ENCODE assay signal across 1 cellular context in genomic region chr5:15009420-15009819, GRCh38.
TF ChIP-seq lines count a peak whose summit lies in the region.

No MANE protein-coding gene starts in this region.

TF ChIP-seq in HepG2, 621 proteins besides CTCF, POLR2A, EP300 and RAD21 (continued from another document and continues in another):
- TF ChIP-seq ZNF142 (CRISPR knock-in tag; IDR thresholded peaks at IDR 0.05) (no peak), HOMEZ (CRISPR knock-in tag; IDR thresholded peaks at IDR 0.05; ENCODE audit: low read depth) (0 out of 2 replicates have a peak, but pooled peaks have one; percentile 43), TBL1XR1 (IDR thresholded peaks at IDR 0.05; ENCODE audit: borderline replicate concordance, low read length, partially characterized antibody) (peak; percentile 37), MBNL3 (CRISPR knock-in tag; conservative IDR thresholded peaks at IDR 0.05) (no peak), GATAD2A (CRISPR knock-in tag; IDR thresholded peaks at IDR 0.05) (peak; percentile 88), ATF2 (CRISPR knock-in tag; IDR thresholded peaks at IDR 0.05) (peak; percentile 61; the same call in 1 of the 2 replicates), HNF4A (CRISPR knock-in tag; IDR thresholded peaks at IDR 0.05) (peak; percentile 82), FOXC1 (CRISPR knock-in tag; IDR thresholded peaks at IDR 0.05; ENCODE audit: borderline replicate concordance) (no peak), RARA (CRISPR knock-in tag; IDR thresholded peaks at IDR 0.05) (peak; percentile 77), ZNF720 (CRISPR knock-in tag; IDR thresholded peaks at IDR 0.05) (no peak), ZNF337 (CRISPR knock-in tag; IDR thresholded peaks at IDR 0.05; ENCODE audit: borderline replicate concordance, low read depth) (no peak), HMG20A (CRISPR knock-in tag; IDR thresholded peaks at IDR 0.05; ENCODE audit: borderline replicate concordance) (peak; percentile 50; the same call in 1 of the 2 replicates), HNRNPUL1 (IDR thresholded peaks at IDR 0.05; ENCODE audit: low read depth, low read length) (no peak), KLF9 (CRISPR knock-in tag; IDR thresholded peaks at IDR 0.05; ENCODE audit: low read depth) (no peak), PHF5A (CRISPR knock-in tag; IDR thresholded peaks at IDR 0.05; ENCODE audit: low read depth, unreplicated experiment) (peak; percentile 52), HOXA9 (CRISPR knock-in tag; IDR thresholded peaks at IDR 0.05; ENCODE audit: borderline replicate concordance) (no peak), SOX5 (CRISPR knock-in tag; IDR thresholded peaks at IDR 0.05; ENCODE audit: borderline replicate concordance) (peak; percentile 82; the same call in 1 of the 2 replicates), ZNF616 (CRISPR knock-in tag; IDR thresholded peaks at IDR 0.05; ENCODE audit: low read depth) (no peak), THAP11 (CRISPR knock-in tag; IDR thresholded peaks at IDR 0.05) (0 out of 2 replicates have a peak, but pooled peaks have one; percentile 32), BCL6 (CRISPR knock-in tag; IDR thresholded peaks at IDR 0.05) (peak; percentile 75), ZNF564 (CRISPR knock-in tag; IDR thresholded peaks at IDR 0.05) (no peak), DPF2 (CRISPR knock-in tag; IDR thresholded peaks at IDR 0.05; ENCODE audit: borderline replicate concordance, low read depth) (peak; percentile 67; the same call in 1 of the 2 replicates), ZNF264 (CRISPR knock-in tag; IDR thresholded peaks at IDR 0.05) (peak; percentile 41; the same call in 1 of the 2 replicates), ZNF792 (CRISPR knock-in tag; IDR thresholded peaks at IDR 0.05) (0 out of 2 replicates have a peak, but pooled peaks have one; percentile 18), NPAS2 (CRISPR knock-in tag; IDR thresholded peaks at IDR 0.05; ENCODE audit: borderline replicate concordance) (no peak), RBFOX2 (IDR thresholded peaks at IDR 0.05; ENCODE audit: low read depth, low read length) (0 out of 2 replicates have a peak, but pooled peaks have one; percentile 26)
- TF ChIP-seq, protein P1, sequence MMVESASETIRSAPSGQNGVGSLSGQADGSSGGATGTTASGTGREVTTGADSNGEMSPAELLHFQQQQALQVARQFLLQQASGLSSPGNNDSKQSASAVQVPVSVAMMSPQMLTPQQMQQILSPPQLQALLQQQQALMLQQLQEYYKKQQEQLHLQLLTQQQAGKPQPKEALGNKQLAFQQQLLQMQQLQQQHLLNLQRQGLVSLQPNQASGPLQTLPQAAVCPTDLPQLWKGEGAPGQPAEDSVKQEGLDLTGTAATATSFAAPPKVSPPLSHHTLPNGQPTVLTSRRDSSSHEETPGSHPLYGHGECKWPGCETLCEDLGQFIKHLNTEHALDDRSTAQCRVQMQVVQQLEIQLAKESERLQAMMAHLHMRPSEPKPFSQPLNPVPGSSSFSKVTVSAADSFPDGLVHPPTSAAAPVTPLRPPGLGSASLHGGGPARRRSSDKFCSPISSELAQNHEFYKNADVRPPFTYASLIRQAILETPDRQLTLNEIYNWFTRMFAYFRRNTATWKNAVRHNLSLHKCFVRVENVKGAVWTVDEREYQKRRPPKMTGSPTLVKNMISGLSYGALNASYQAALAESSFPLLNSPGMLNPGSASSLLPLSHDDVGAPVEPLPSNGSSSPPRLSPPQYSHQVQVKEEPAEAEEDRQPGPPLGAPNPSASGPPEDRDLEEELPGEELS (CRISPR knock-in tag; IDR thresholded peaks at IDR 0.05): peak; percentile 62; the same call in 1 of the 2 replicates
- TF ChIP-seq, protein P2, sequence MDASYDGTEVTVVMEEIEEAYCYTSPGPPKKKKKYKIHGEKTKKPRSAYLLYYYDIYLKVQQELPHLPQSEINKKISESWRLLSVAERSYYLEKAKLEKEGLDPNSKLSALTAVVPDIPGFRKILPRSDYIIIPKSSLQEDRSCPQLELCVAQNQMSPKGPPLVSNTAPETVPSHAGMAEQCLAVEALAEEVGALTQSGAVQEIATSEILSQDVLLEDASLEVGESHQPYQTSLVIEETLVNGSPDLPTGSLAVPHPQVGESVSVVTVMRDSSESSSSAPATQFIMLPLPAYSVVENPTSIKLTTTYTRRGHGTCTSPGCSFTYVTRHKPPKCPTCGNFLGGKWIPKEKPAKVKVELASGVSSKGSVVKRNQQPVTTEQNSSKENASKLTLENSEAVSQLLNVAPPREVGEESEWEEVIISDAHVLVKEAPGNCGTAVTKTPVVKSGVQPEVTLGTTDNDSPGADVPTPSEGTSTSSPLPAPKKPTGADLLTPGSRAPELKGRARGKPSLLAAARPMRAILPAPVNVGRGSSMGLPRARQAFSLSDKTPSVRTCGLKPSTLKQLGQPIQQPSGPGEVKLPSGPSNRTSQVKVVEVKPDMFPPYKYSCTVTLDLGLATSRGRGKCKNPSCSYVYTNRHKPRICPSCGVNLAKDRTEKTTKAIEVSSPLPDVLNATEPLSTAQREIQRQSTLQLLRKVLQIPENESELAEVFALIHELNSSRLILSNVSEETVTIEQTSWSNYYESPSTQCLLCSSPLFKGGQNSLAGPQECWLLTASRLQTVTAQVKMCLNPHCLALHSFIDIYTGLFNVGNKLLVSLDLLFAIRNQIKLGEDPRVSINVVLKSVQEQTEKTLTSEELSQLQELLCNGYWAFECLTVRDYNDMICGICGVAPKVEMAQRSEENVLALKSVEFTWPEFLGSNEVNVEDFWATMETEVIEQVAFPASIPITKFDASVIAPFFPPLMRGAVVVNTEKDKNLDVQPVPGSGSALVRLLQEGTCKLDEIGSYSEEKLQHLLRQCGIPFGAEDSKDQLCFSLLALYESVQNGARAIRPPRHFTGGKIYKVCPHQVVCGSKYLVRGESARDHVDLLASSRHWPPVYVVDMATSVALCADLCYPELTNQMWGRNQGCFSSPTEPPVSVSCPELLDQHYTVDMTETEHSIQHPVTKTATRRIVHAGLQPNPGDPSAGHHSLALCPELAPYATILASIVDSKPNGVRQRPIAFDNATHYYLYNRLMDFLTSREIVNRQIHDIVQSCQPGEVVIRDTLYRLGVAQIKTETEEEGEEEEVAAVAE (CRISPR knock-in tag; IDR thresholded peaks at IDR 0.05; ENCODE audit: borderline replicate concordance): no peak
- TF ChIP-seq, protein P3, sequence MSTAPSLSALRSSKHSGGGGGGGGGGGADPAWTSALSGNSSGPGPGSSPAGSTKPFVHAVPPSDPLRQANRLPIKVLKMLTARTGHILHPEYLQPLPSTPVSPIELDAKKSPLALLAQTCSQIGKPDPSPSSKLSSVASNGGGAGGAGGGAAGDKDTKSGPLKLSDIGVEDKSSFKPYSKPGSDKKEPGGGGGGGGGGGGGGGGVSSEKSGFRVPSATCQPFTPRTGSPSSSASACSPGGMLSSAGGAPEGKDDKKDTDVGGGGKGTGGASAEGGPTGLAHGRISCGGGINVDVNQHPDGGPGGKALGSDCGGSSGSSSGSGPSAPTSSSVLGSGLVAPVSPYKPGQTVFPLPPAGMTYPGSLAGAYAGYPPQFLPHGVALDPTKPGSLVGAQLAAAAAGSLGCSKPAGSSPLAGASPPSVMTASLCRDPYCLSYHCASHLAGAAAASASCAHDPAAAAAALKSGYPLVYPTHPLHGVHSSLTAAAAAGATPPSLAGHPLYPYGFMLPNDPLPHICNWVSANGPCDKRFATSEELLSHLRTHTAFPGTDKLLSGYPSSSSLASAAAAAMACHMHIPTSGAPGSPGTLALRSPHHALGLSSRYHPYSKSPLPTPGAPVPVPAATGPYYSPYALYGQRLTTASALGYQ (CRISPR knock-in tag; IDR thresholded peaks at IDR 0.05): 0 out of 2 replicates have a peak, but pooled peaks have one; percentile 33
- TF ChIP-seq, protein P4, sequence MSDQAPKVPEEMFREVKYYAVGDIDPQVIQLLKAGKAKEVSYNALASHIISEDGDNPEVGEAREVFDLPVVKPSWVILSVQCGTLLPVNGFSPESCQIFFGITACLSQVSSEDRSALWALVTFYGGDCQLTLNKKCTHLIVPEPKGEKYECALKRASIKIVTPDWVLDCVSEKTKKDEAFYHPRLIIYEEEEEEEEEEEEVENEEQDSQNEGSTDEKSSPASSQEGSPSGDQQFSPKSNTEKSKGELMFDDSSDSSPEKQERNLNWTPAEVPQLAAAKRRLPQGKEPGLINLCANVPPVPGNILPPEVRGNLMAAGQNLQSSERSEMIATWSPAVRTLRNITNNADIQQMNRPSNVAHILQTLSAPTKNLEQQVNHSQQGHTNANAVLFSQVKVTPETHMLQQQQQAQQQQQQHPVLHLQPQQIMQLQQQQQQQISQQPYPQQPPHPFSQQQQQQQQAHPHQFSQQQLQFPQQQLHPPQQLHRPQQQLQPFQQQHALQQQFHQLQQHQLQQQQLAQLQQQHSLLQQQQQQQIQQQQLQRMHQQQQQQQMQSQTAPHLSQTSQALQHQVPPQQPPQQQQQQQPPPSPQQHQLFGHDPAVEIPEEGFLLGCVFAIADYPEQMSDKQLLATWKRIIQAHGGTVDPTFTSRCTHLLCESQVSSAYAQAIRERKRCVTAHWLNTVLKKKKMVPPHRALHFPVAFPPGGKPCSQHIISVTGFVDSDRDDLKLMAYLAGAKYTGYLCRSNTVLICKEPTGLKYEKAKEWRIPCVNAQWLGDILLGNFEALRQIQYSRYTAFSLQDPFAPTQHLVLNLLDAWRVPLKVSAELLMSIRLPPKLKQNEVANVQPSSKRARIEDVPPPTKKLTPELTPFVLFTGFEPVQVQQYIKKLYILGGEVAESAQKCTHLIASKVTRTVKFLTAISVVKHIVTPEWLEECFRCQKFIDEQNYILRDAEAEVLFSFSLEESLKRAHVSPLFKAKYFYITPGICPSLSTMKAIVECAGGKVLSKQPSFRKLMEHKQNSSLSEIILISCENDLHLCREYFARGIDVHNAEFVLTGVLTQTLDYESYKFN (CRISPR knock-in tag; conservative IDR thresholded peaks at IDR 0.05): peak; percentile 93
- TF ChIP-seq, protein P5, sequence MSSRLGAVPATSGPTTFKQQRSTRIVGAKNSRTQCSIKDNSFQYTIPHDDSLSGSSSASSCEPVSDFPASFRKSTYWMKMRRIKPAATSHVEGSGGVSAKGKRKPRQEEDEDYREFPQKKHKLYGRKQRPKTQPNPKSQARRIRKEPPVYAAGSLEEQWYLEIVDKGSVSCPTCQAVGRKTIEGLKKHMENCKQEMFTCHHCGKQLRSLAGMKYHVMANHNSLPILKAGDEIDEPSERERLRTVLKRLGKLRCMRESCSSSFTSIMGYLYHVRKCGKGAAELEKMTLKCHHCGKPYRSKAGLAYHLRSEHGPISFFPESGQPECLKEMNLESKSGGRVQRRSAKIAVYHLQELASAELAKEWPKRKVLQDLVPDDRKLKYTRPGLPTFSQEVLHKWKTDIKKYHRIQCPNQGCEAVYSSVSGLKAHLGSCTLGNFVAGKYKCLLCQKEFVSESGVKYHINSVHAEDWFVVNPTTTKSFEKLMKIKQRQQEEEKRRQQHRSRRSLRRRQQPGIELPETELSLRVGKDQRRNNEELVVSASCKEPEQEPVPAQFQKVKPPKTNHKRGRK (CRISPR knock-in tag; IDR thresholded peaks at IDR 0.05): no peak
- TF ChIP-seq, protein P6, sequence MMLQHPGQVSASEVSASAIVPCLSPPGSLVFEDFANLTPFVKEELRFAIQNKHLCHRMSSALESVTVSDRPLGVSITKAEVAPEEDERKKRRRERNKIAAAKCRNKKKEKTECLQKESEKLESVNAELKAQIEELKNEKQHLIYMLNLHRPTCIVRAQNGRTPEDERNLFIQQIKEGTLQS (CRISPR knock-in tag; IDR thresholded peaks at IDR 0.05): peak; percentile 65
